Comparison of ENCODE assay signal across 26 cellular contexts in genomic region chr13:38713046-38713445, GRCh38. TPM values are rescaled to one million over a fixed set of nuclear protein-coding genes. Genes with fewer than 3 reads are reported as not detected.
"Had no signal": no experiment of that assay in that cellular context is flagged by ENCODE, and none has a peak within 500 bp of the region (broad histone marks: within the 10 kb centered on the region; RNA-seq: fewer than 3 reads in every experiment).

No MANE protein-coding gene starts in this region.

- DNase-seq: effector CD4-positive, alpha-beta T cell; endodermal cell; heart left ventricle; hypothalamus; left cardiac atrium; left ventricle myocardium superior; mesenchymal stem cell; naive B cell; nephron progenitor cell; psoas muscle; spleen; stimulated activated CD4-positive, alpha-beta T cell treated with anti-CD3 and anti-CD28 coated beads, Interleukin-15, amount 100 ng/mL, for 24 hours; stimulated activated CD4-positive, alpha-beta T cell treated with anti-CD3 and anti-CD28 coated beads, Interleukin-1b, Interleukin-23, amount 100 ng/mL, for 48 hours; stimulated activated CD4-positive, alpha-beta T cell treated with anti-CD3 and anti-CD28 coated beads, Interleukin-4, amount 100 ng/mL, for 24 hours; stimulated activated naive CD4-positive, alpha-beta T cell; stomach; substantia nigra; upper lobe of left lung; uterus had no signal

- H3K4me3 Mint-ChIP-seq: endodermal cell, naive B cell, nephron progenitor cell had no signal

- H3K9me3 ChIP-seq: heart left ventricle, psoas muscle, spleen, stomach, upper lobe of left lung, uterus had no signal

- H3K27me3 ChIP-seq: spleen, stomach, upper lobe of left lung, uterus had no signal

- H3K27ac Mint-ChIP-seq: endodermal cell, naive B cell had no signal

- H3K4me1 ChIP-seq: heart left ventricle, parathyroid adenoma, psoas muscle, spleen, stomach, uterus had no signal

- H3K36me3 Mint-ChIP-seq: naive B cell had no signal

- H3K27ac ChIP-seq: coronary artery, heart left ventricle, parathyroid adenoma, psoas muscle, spleen, stomach, upper lobe of left lung, uterus had no signal

- ATAC-seq: esophagus mucosa, heart left ventricle, left cardiac atrium, left ventricle myocardium superior, psoas muscle, sciatic nerve had no signal

- H3K36me3 ChIP-seq: heart left ventricle, spleen, stomach, upper lobe of left lung, uterus had no signal

- H3K9me3 Mint-ChIP-seq: endodermal cell, nephron progenitor cell had no signal

- H3K4me3 ChIP-seq: coronary artery, heart left ventricle, lung, psoas muscle, spleen, stomach, upper lobe of left lung, uterus had no signal

- H3K4me1 Mint-ChIP-seq: naive B cell, nephron progenitor cell had no signal

RNA-seq across cellular contexts. Expression of gene FREM2, which starts 26.2 kb away (rescaled TPM):
- total RNA-seq: dermis microvascular lymphatic vessel endothelial cell, endothelial cell of umbilical vein had no signal
